1 cellular context compared by ENCODE assay signal in the genomic region with DNA sequence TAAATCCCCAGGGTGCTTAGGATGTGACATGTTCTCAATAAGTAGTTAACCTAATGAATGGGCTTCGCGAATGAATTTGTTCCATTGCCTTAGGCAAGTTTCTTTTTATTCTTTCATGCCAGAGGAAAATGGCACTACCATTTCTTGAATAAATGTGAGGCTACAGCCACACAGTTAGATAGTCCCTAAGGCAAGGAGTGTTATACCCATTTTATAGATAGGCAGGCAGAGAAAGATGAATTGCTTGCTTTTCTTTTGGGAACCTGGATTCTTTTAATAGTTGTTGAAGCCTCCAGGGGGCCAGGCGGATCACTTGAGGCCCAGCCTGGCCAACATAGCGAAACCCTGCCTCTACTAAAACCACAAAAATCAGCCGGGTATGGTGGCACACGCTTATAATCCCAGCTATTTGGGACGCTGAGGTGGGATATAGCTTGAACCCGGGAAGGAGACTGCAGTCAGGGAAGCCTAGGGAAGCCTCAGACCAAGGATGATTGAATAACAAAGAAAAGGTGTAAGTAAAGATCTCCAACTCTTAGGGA.
TF ChIP-seq lines count a peak whose summit lies in the region.

No MANE protein-coding gene starts in this region.

TF ChIP-seq in HCT116, 20 proteins besides CTCF, POLR2A, EP300 and RAD21 (continued from another document):
- no peak for TF ChIP-seq EGR1 (IDR thresholded peaks at IDR 0.05; ENCODE audit: low read depth)
- TF ChIP-seq, protein P1, sequence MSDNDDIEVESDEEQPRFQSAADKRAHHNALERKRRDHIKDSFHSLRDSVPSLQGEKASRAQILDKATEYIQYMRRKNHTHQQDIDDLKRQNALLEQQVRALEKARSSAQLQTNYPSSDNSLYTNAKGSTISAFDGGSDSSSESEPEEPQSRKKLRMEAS (IDR thresholded peaks at IDR 0.05): no peak
- TF ChIP-seq, protein P2, sequence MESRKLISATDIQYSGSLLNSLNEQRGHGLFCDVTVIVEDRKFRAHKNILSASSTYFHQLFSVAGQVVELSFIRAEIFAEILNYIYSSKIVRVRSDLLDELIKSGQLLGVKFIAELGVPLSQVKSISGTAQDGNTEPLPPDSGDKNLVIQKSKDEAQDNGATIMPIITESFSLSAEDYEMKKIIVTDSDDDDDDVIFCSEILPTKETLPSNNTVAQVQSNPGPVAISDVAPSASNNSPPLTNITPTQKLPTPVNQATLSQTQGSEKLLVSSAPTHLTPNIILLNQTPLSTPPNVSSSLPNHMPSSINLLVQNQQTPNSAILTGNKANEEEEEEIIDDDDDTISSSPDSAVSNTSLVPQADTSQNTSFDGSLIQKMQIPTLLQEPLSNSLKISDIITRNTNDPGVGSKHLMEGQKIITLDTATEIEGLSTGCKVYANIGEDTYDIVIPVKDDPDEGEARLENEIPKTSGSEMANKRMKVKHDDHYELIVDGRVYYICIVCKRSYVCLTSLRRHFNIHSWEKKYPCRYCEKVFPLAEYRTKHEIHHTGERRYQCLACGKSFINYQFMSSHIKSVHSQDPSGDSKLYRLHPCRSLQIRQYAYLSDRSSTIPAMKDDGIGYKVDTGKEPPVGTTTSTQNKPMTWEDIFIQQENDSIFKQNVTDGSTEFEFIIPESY (IDR thresholded peaks at IDR 0.05; ENCODE audit: extremely low read depth, insufficient replicate concordance, low read length): no peak
